In genomic region chr5:56270058-56270457, GRCh38 we compare ENCODE assay signal across 11 cellular contexts. TPM values are rescaled to one million over a fixed set of nuclear protein-coding genes. Genes with fewer than 3 reads are reported as not detected.
DNase-seq lines count a peak whose midpoint lies in the region; ATAC-seq, FAIRE-seq and TF ChIP-seq lines count a peak whose summit lies in the region.
"Had no signal": no experiment of that assay in that cellular context is flagged by ENCODE, and none has a peak within 500 bp of the region (broad histone marks: within the 10 kb centered on the region; RNA-seq: fewer than 3 reads in every experiment).

No MANE protein-coding gene starts in this region.

- DNase-seq in BE2C (peak; percentile 63), GM12865 (ENCODE audit: low read depth) (peak; percentile 7), LNCaP clone FGC (ENCODE audit: low read depth) (no peak), GM12878 (ENCODE audit: low read depth, low spot score) (peak; percentile 8), ascending aorta (ENCODE audit: low spot score in 2 of 2) (no peak), hippocampal formation (lab: John Stamatoyannopoulos, UW) (no peak), body of pancreas (no peak)
- DNase-seq in stimulated activated CD4-positive, alpha-beta T cell treated with anti-CD3 and anti-CD28 coated beads, Interleukin-15, amount 100 ng/mL, for 24 hours, result no peak

- intact Hi-C loops in GM12878 (cut with micrococcal nuclease; ENCODE audit: unreplicated experiment) (loop anchor here (1.0 to 10.0 kb wide), 10 partner anchors 45 to 952 kb away; partner anchors contain the start of gene MAP3K1), ascending aorta (cut with DNase I) (loop anchor here (1.0 to 5.0 kb wide), 2 partner anchors 212 to 568 kb away; no protein-coding TSS in a partner anchor), body of pancreas (cut with DNase I) (loop anchor here (5.0 kb wide), 1 partner anchor 572 kb away; no protein-coding TSS in a partner anchor)

- TF ChIP-seq CTCF in BE2C (IDR thresholded peaks at IDR 0.05; ENCODE audit: low read depth, low read length), result peak; percentile 47; the same call in 1 of the 2 replicates
- TF ChIP-seq CTCF in GM12865 (IDR thresholded peaks at IDR 0.05; ENCODE audit: insufficient read depth, low read depth, low read length, missing control alignments), result no peak
- peak; percentile 11; the same call in 1 of the 2 replicates for TF ChIP-seq CTCF in LNCaP clone FGC (IDR thresholded peaks at IDR 0.05; ENCODE audit: control insufficient read depth, extremely low read depth, insufficient read depth)
- TF ChIP-seq CTCF in GM12878 (IDR thresholded peaks at IDR 0.05 in 2 of 3, conservative IDR thresholded peaks at IDR 0.05 in 1 of 3; ENCODE audit: control insufficient read depth in 2 of 3, extremely low read depth in 1 of 3, insufficient read depth in 1 of 3, low read depth in 3 of 3, low read length in 3 of 3), result peak in 1 of 3 experiments; percentile 46; a peak in 2 of 6 replicates
- no peak for TF ChIP-seq CTCF in ascending aorta (IDR thresholded peaks at IDR 0.05)
- TF ChIP-seq CTCF in body of pancreas (IDR thresholded peaks at IDR 0.05), result no peak

- H3K4me1 ChIP-seq in BE2C (peaks cover 39% of the 10 kb centered on the region), GM12878 (ENCODE audit: control insufficient read depth, insufficient read depth, low read length) (no peaks in the 10 kb centered on the region), ascending aorta (no peaks in the 10 kb centered on the region), body of pancreas (no peaks in the 10 kb centered on the region)
- H3K4me1 ChIP-seq: gastrocnemius medialis had no signal

- POLR2A ChIA-PET in GM12878 (lab: Charles Lee), result interaction anchor here (0.5 to 0.6 kb wide), 3 partner anchors 20 to 636 kb away, joined by 3 to 4 read pairs (median 3); no protein-coding TSS in a partner anchor

- FAIRE-seq in GM12878 (lab: Jason Lieb, UNC), result no peak

- no peak overlapping the region for H3K4me2 ChIP-seq in GM12878 (ENCODE audit: control insufficient read depth, insufficient read depth)

- CTCF ChIA-PET in GM12878 (lab: Yijun Ruan, JAX), result interaction anchor here (0.6 to 12.9 kb wide), 43 partner anchors 9 to 1009 kb away, joined by 3 to 296 read pairs (median 5); no protein-coding TSS in a partner anchor

- RAD21 ChIA-PET in GM12878 (lab: Charles Lee; ENCODE audit: unreplicated experiment), result interaction anchor here (0.6 to 6.1 kb wide), 36 partner anchors 8 to 1028 kb away, joined by 3 to 174 read pairs (median 4); partner anchors contain the start of gene IL6ST

- BruUV-seq in GM12878 (replicated peaks; lab: Mats Ljungman, UMichigan), result no TSS peak

- no peak overlapping the region for H3K27ac ChIP-seq in GM12878 (ENCODE audit: control insufficient read depth, insufficient read depth)
- H3K27ac ChIP-seq in ascending aorta, result no peak overlapping the region
- H3K27ac ChIP-seq in body of pancreas, result no peak overlapping the region
- H3K27ac ChIP-seq: brain microvascular endothelial cell, gastrocnemius medialis had no signal

- WGBS in GM12878 (ENCODE audit: insufficient coverage, insufficient replicate concordance, low lambda C conversion rate, missing lambda C conversion rate), result 90% methylated on average over 6 of the region's 6 CpGs
- 77 to 83% methylated on average over 6 of the region's 6 CpGs for WGBS in body of pancreas, 2 donors

- peak; percentile 77 for ATAC-seq in GM12878
- no peak for ATAC-seq in body of pancreas

- in situ Hi-C loops in GM12878 (cut with MboI), result loop anchor here (5.0 to 10.0 kb wide), 2 partner anchors 567 to 955 kb away; no protein-coding TSS in a partner anchor

- H3K9me3 ChIP-seq in BE2C (no peaks in the 10 kb centered on the region), GM12878 (replicated peaks; ENCODE audit: control insufficient read depth, insufficient read depth, low read length) (no peaks in the 10 kb centered on the region; the same call in 2 of the 3 replicates), ascending aorta (no peaks in the 10 kb centered on the region), body of pancreas (no peaks in the 10 kb centered on the region)
- H3K9me3 ChIP-seq: gastrocnemius medialis had no signal

- H3K27me3 ChIP-seq in BE2C (no peaks in the 10 kb centered on the region), GM12878 (replicated peaks in 1 of 2; ENCODE audit: control insufficient read depth in 2 of 2, insufficient read depth in 2 of 2, low read length in 1 of 2) (no peaks in the 10 kb centered on the region), ascending aorta (no peaks in the 10 kb centered on the region), body of pancreas (no peaks in the 10 kb centered on the region)
- H3K27me3 ChIP-seq: brain microvascular endothelial cell, gastrocnemius medialis had no signal

- H3K79me2 ChIP-seq in GM12878 (ENCODE audit: control insufficient read depth, insufficient read depth, low read length), result no peaks in the 10 kb centered on the region

- peak; percentile 47 for TF ChIP-seq RAD21 in GM12878 (IDR thresholded peaks at IDR 0.05; ENCODE audit: insufficient read depth, low read depth, low read length)

- peak overlapping the region; percentile 12 for H3K4me3 ChIP-seq in BE2C (ENCODE audit: low read depth, low read length)
- no peak overlapping the region for H3K4me3 ChIP-seq in GM12865 (ENCODE audit: low read depth, low read length)
- no peak overlapping the region for H3K4me3 ChIP-seq in LNCaP clone FGC (ENCODE audit: low read depth, low read length)
- H3K4me3 ChIP-seq in GM12878, result no peak overlapping the region
- H3K4me3 ChIP-seq in ascending aorta, result no peak overlapping the region
- no peak overlapping the region for H3K4me3 ChIP-seq in body of pancreas
- H3K4me3 ChIP-seq: gastrocnemius medialis had no signal

- H3K36me3 ChIP-seq in BE2C (no peaks in the 10 kb centered on the region), GM12878 (ENCODE audit: control insufficient read depth in 2 of 2, insufficient read depth in 2 of 2, low read length in 1 of 2) (no peaks in the 10 kb centered on the region), ascending aorta (no peaks in the 10 kb centered on the region), body of pancreas (replicated peaks in 1 of 2; ENCODE audit: insufficient read depth in 1 of 2, low read depth in 2 of 2) (no peaks in the 10 kb centered on the region)
- H3K36me3 ChIP-seq: brain microvascular endothelial cell, gastrocnemius medialis had no signal

- no peaks in the 10 kb centered on the region for H4K20me1 ChIP-seq in GM12878 (ENCODE audit: control insufficient read depth, insufficient read depth)

- no peak for TF ChIP-seq POLR2A in GM12878 (IDR thresholded peaks at IDR 0.05; ENCODE audit: low read depth, low read length)
- no peak for TF ChIP-seq POLR2A in body of pancreas (IDR thresholded peaks at IDR 0.05)

- SMC1A ChIA-PET in GM12878 (lab: Charles Lee; ENCODE audit: uncharacterized antibody, unreplicated experiment), result interaction anchor here (0.6 to 9.0 kb wide), 33 partner anchors 20 to 1027 kb away, joined by 3 to 164 read pairs (median 6); no protein-coding TSS in a partner anchor

- H3K9ac ChIP-seq in GM12878 (ENCODE audit: control insufficient read depth, insufficient read depth, low read length), result no peak overlapping the region

- no peak overlapping the region for H2AFZ ChIP-seq in GM12878 (ENCODE audit: control insufficient read depth, low read depth, low read length)

- TF ChIP-seq EP300 in GM12878 (IDR thresholded peaks at IDR 0.05; ENCODE audit: borderline replicate concordance in 1 of 2, control insufficient read depth in 1 of 2, low read depth in 2 of 2, low read length in 2 of 2), result no peak

TF ChIP-seq in GM12878, 131 proteins besides CTCF, POLR2A, EP300 and RAD21:
- TF ChIP-seq SMC3 (IDR thresholded peaks at IDR 0.05; ENCODE audit: borderline replicate concordance, low read length) (0 out of 2 replicates have a peak, but pooled peaks have one; percentile 16), MTA2 (IDR thresholded peaks at IDR 0.05; ENCODE audit: low read depth) (no peak)

RNA-seq across cellular contexts. Expression of gene ANKRD55, which starts 36.9 kb away (rescaled TPM):
- 0.42 TPM for polyA plus RNA-seq in BE2C (2012; ENCODE audit: insufficient read depth, insufficient read length, low read depth)
- not detected in 2 replicates for total RNA-seq in GM12878 (2013; cell fraction: nucleolus; rRNA removed)
- not detected in 2 replicates for total RNA-seq in GM12878 (2014; rRNA removed)
- not detected in 2 replicates for total RNA-seq in GM12878 (2014; rRNA removed; fragmentation: Illumina TruSeq; extraction: Trizol)
- not detected in 2 replicates for total RNA-seq in GM12878 (2021)
- polyA plus RNA-seq in GM12878 (2011; ENCODE audit: low read depth), result not detected
- polyA plus RNA-seq in GM12878 (2011; rRNA removed), result 0.04 and 0.06 TPM in 2 replicates
- polyA plus RNA-seq in GM12878 (2011; cell fraction: cytosol; rRNA removed), result 0.05 and 0.07 TPM in 2 replicates
- not detected in 2 replicates for polyA plus RNA-seq in GM12878 (2011; cell fraction: nucleus; rRNA removed)
- not detected in 2 replicates for polyA plus RNA-seq in GM12878 (2012)
- not detected in 2 replicates for polyA plus RNA-seq in GM12878 (2014; fragmentation: Illumina TruSeq; extraction: Trizol)
- polyA plus RNA-seq in GM12878 (2014; fragmentation: Nextera tagmentation; extraction: Ambion mirVana), result not detected
- polyA plus RNA-seq in GM12878 (2014; rRNA removed), result not detected in 2 replicates
- not detected for polyA plus RNA-seq in GM12878 (2016; fragmentation: Nextera tagmentation; extraction: Ambion mirVana)
- polyA minus RNA-seq in GM12878 (2011; rRNA and poly(A)+ RNA removed), result 0.26 TPM in 1 of 2 replicates, not detected in the other
- not detected in 2 replicates for polyA minus RNA-seq in GM12878 (2011; cell fraction: cytosol; rRNA and poly(A)+ RNA removed)
- not detected in 2 replicates for polyA minus RNA-seq in GM12878 (2011; cell fraction: nucleus; rRNA and poly(A)+ RNA removed)
- total RNA-seq in ascending aorta, result not detected
- total RNA-seq in body of pancreas, result not detected
- total RNA-seq: gastrocnemius medialis, WTC11 had no signal

Comparison
In these comparisons a context has a peak if more than half of its experiments do, and no peak if none do; other contexts are left out.
1. DNase-seq: peak in BE2C (single experiment), GM12865 (single experiment) and GM12878 (single experiment); none in LNCaP clone FGC (single experiment), stimulated activated CD4-positive, alpha-beta T cell treated with anti-CD3 and anti-CD28 coated beads, Interleukin-15, amount 100 ng/mL, for 24 hours (single experiment), ascending aorta (0 of 2), hippocampal formation (0 of 2) and body of pancreas (0 of 4).
2. CTCF ChIP-seq: peak in BE2C (single experiment) and LNCaP clone FGC (single experiment); none in GM12865 (single experiment), ascending aorta (0 of 3) and body of pancreas (0 of 7).